9 cellular contexts compared by ENCODE assay signal in the genomic region with DNA sequence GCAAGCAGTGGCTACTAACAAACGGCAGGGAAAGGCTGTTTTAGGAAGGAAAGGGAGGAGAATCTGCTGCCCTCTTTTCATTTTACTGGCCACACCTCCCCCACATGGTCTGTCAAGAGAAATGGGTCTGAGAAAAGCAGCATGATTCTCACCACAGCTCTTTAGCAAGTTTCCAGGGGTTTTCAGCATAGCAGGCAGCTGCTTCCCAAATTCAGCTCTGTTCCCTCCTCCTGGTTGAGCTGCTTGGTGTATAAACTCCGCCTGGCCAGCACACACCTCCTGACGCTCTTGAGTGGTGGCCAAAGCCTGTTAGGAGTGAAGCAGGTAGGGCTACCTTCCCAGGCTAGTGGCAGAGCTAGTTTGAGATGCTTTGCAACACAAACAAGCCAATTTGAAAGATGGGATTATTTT.
A peak's percentile ranks its signal among the peaks of the same experiment; 100 is the strongest.
DNase-seq lines count a peak whose midpoint lies in the region; ATAC-seq, FAIRE-seq and TF ChIP-seq lines count a peak whose summit lies in the region.
"Had no signal": no experiment of that assay in that cellular context is flagged by ENCODE, and none has a peak within 500 bp of the region (broad histone marks: within the 10 kb centered on the region; RNA-seq: fewer than 3 reads in every experiment).

No MANE protein-coding gene starts in this region.

- H2AK5ac ChIP-seq in H9 (ENCODE audit: insufficient read length, low read length): no peak overlapping the region

- H3K36me3 ChIP-seq in small intestine (ENCODE audit: control insufficient read depth in 2 of 2, insufficient read depth in 2 of 2, low read length in 2 of 2): no peaks in the 10 kb centered on the region

- H3K27me3 Mint-ChIP-seq in H9 (ENCODE audit: low read depth): no peaks in the 10 kb centered on the region
- peaks cover 9% of the 10 kb centered on the region for H3K27me3 Mint-ChIP-seq in activated T-helper 17 cell treated with anti-CD3 and anti-CD28 coated beads, Interleukin-2, amount 50 U/mL, for 72 hours

- no peak overlapping the region for H3K56ac ChIP-seq in H9 (ENCODE audit: insufficient read length, low read depth, low read length)

- H4K8ac ChIP-seq in H9 (replicated peaks; ENCODE audit: insufficient read length, low read depth, low read length): no peak overlapping the region

- peak overlapping the region; percentile 3 for H3K18ac ChIP-seq in H9 (ENCODE audit: insufficient read length, low read depth, low read length)

- H3K79me1 ChIP-seq in H9 (ENCODE audit: insufficient read depth, low read depth, low read length, poor library complexity, severe bottlenecking): no peaks in the 10 kb centered on the region

- TF ChIP-seq CTCF in H9 (conservative IDR thresholded peaks at IDR 0.05): no peak

- H3K9me3 ChIP-seq in H9 (ENCODE audit: control insufficient read depth, low read depth, low read length): no peaks in the 10 kb centered on the region
- H3K9me3 ChIP-seq in small intestine (ENCODE audit: control insufficient read depth, low read depth): no peaks in the 10 kb centered on the region

- peaks cover 54 to 56% of the 10 kb centered on the region in 2 experiments for H3K4me1 Mint-ChIP-seq in H9
- H3K4me1 Mint-ChIP-seq in activated T-helper 17 cell treated with anti-CD3 and anti-CD28 coated beads, Interleukin-2, amount 50 U/mL, for 72 hours: no peaks in the 10 kb centered on the region

- peaks cover 10% of the 10 kb centered on the region for H3K4me1 ChIP-seq in H9 (ENCODE audit: insufficient read depth, low read length)
- no peaks in the 10 kb centered on the region for H3K4me1 ChIP-seq in small intestine (ENCODE audit: control insufficient read depth in 2 of 2, insufficient read depth in 1 of 2, low read depth in 1 of 2, low read length in 1 of 2)

- H4K20me1 ChIP-seq in H9 (ENCODE audit: control insufficient read depth, insufficient read depth, insufficient read length): peaks cover 2% of the 10 kb centered on the region

- H3K27me3 ChIP-seq in H9 (ENCODE audit: insufficient read depth, low read length): no peaks in the 10 kb centered on the region
- H3K27me3 ChIP-seq in small intestine (ENCODE audit: control insufficient read depth in 2 of 2, insufficient read depth in 2 of 2, low read length in 2 of 2): no peaks in the 10 kb centered on the region

- H3K27ac ChIP-seq in H9 (ENCODE audit: insufficient read length, low read depth, low read length) (peak overlapping the region; percentile 85), small intestine (ENCODE audit: low read depth in 1 of 2, low read length in 1 of 2) (no peak overlapping the region)

- H3K23ac ChIP-seq in H9 (ENCODE audit: insufficient read length, low read depth, low read length): no peak overlapping the region

- no peak overlapping the region for H2BK20ac ChIP-seq in H9 (ENCODE audit: low read depth, low read length, poor library complexity, severe bottlenecking)

- peak overlapping the region; percentile 30 for H3K4me3 ChIP-seq in iPS-11a (ENCODE audit: low read depth, low read length)
- no peak overlapping the region for H3K4me3 ChIP-seq in small intestine (ENCODE audit: low read depth in 1 of 2, low read length in 2 of 2)

- H4K5ac ChIP-seq in H9 (ENCODE audit: insufficient read length, low read depth, low read length): no peak overlapping the region

- no CpG with 5 or more reads among the region's 3 CpGs for WGBS in H9 (ENCODE audit: extremely low coverage, insufficient read length, low lambda C conversion rate)
- WGBS in small intestine, 3 donors: 4 to 9% (median 7%) methylated on average over 3 of the region's 3 CpGs

- no peaks in the 10 kb centered on the region for H3K36me3 Mint-ChIP-seq in H9 (ENCODE audit: insufficient read depth in 1 of 3, low read depth in 3 of 3)
- no peaks in the 10 kb centered on the region for H3K36me3 Mint-ChIP-seq in activated T-helper 17 cell treated with anti-CD3 and anti-CD28 coated beads, Interleukin-2, amount 50 U/mL, for 72 hours (ENCODE audit: low read depth)

- no peaks in the 10 kb centered on the region for H3K79me2 ChIP-seq in H9 (ENCODE audit: insufficient read depth, low read length)

- peak overlapping the region; percentile 51 to 82 for H3K4me3 Mint-ChIP-seq in H9
- H3K4me3 Mint-ChIP-seq in activated T-helper 17 cell treated with anti-CD3 and anti-CD28 coated beads, Interleukin-2, amount 50 U/mL, for 72 hours: peak overlapping the region; percentile 38

- H4K91ac ChIP-seq in H9 (ENCODE audit: insufficient read length, low read depth, low read length): no peak overlapping the region

- no peak overlapping the region for H2BK15ac ChIP-seq in H9 (ENCODE audit: low read depth, low read length)

- H3K14ac ChIP-seq in H9 (ENCODE audit: insufficient read depth, low read length): peak overlapping the region; percentile 24; the same call in 1 of the 2 replicates

- no peak for ATAC-seq in activated T-helper 17 cell treated with anti-CD3 and anti-CD28 coated beads, Interleukin-2, amount 50 U/mL, for 72 hours (replicated peaks)
- ATAC-seq in GM18502 (IDR thresholded peaks at IDR 0.05; ENCODE audit: poor library complexity, unreplicated experiment): no peak
- ATAC-seq in HG03521 (IDR thresholded peaks at IDR 0.05; ENCODE audit: unreplicated experiment): no peak

- no peak for FAIRE-seq in small intestine (lab: Jason Lieb, UNC)

- peak; percentile 76 for DNase-seq in H9
- peak; percentile 12 for DNase-seq in small intestine
- DNase-seq in GF-D8 (lab: John Stamatoyannopoulos, UW): no peak
- DNase-seq in NCI-H1436 (lab: John Stamatoyannopoulos, UW): no peak
- DNase-seq: SIG-M5 had no signal

- no peaks in the 10 kb centered on the region for H3K9me3 Mint-ChIP-seq in H9
- no peaks in the 10 kb centered on the region for H3K9me3 Mint-ChIP-seq in activated T-helper 17 cell treated with anti-CD3 and anti-CD28 coated beads, Interleukin-2, amount 50 U/mL, for 72 hours

- H2BK120ac ChIP-seq in H9 (ENCODE audit: low read depth, low read length, poor library complexity, severe bottlenecking): no peak overlapping the region

- no peak overlapping the region for H3K4ac ChIP-seq in H9 (ENCODE audit: low read depth, low read length)

- peak overlapping the region; percentile 52 for H3K9ac ChIP-seq in H9 (ENCODE audit: extremely low read depth, insufficient read length, low read length)

- H2BK12ac ChIP-seq in H9 (ENCODE audit: insufficient read length, low read depth, low read length): no peak overlapping the region

- peak overlapping the region; percentile 3 for H2BK5ac ChIP-seq in H9 (ENCODE audit: insufficient read length, low read length)

- H2AFZ ChIP-seq in H9 (ENCODE audit: low read length): peak overlapping the region; percentile 83

- H3T11ph ChIP-seq in H9 (ENCODE audit: low read length): no peak overlapping the region

- peak overlapping the region; percentile 93 to 100 (median 96) for H3K27ac Mint-ChIP-seq in H9
- no peak overlapping the region for H3K27ac Mint-ChIP-seq in activated T-helper 17 cell treated with anti-CD3 and anti-CD28 coated beads, Interleukin-2, amount 50 U/mL, for 72 hours

- H3K4me2 ChIP-seq in H9 (ENCODE audit: insufficient read depth, insufficient read length, low read length): peak overlapping the region; percentile 86

- peaks cover 4% of the 10 kb centered on the region for H3K23me2 ChIP-seq in H9 (ENCODE audit: insufficient read length, low read depth, low read length, poor library complexity, severe bottlenecking)

Comparison
In these comparisons a context has a peak if more than half of its experiments do, and no peak if none do; other contexts are left out.
1. DNase-seq: peak in H9 (single experiment) and small intestine (single experiment); none in GF-D8 (single experiment) and NCI-H1436 (single experiment).